Comparison of ENCODE assay signal across 31 cellular contexts in the genomic region with DNA sequence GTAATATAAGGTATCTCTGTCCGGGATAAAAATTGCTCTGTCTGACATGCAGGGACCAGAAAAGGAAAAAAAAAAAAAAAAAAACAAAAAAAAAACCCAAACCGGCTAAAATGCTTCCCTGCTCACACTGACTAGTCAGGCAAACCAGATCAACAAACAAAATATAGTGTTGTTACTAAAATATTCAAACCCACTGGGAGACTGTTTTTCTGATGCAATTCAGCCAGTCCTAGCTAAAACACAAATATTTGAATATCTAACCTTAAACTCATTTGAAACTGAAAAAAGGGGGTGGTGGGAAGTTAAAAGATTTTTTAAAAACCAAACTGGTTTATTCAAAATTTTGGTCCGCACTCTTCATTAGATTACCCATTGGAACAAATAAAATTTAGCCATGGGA.
"Had no signal": no experiment of that assay in that cellular context is flagged by ENCODE, and none has a peak within 500 bp of the region (broad histone marks: within the 10 kb centered on the region; RNA-seq: fewer than 3 reads in every experiment).

No MANE protein-coding gene starts in this region.

- ATAC-seq: activated CD8-positive, alpha-beta memory T cell treated with anti-CD3 and anti-CD28 coated beads, Interleukin-2, amount 10 ng/mL, durations not matched to agents 7 days and 5 days; body of pancreas; Panc1 had no signal

- H3K36me3 ChIP-seq: breast epithelium, SJCRH30 had no signal

- H3K4me3 ChIP-seq: body of pancreas, breast epithelium, SJCRH30, SK-N-MC had no signal

- H3K27ac ChIP-seq: body of pancreas, breast epithelium, SJCRH30, SK-N-MC had no signal

- H3K27me3 ChIP-seq: body of pancreas, breast epithelium, SJCRH30 had no signal

- DNase-seq: activated B cell treated with CpG ODN at 0.5 μM for 24 hours; activated CD4-positive, alpha-beta memory T cell treated with anti-CD3 and anti-CD28 coated beads, Interleukin-2, amount 10 ng/mL, durations not matched to agents 7 days and 5 days; activated CD4-positive, alpha-beta T cell treated with anti-CD3 and anti-CD28 coated beads for 4 hours; activated CD4-positive, alpha-beta T cell treated with anti-CD3 and anti-CD28 coated beads, Interleukin-2, amount 50 U/mL, for 1 hour; activated CD4-positive, CD25-positive, alpha-beta regulatory T cell treated with anti-CD3 and anti-CD28 coated beads, Interleukin-2, amount 50 U/mL, for 72 hours; activated CD8-positive, alpha-beta memory T cell treated with anti-CD3 and anti-CD28 coated beads for 24 hours; activated CD8-positive, alpha-beta memory T cell treated with anti-CD3 and anti-CD28 coated beads, Interleukin-2, amount 10 ng/mL, durations not matched to agents 7 days and 5 days; activated CD8-positive, alpha-beta memory T cell treated with anti-CD3 and anti-CD28 coated beads, Interleukin-2, amount 50 U/mL, for 48 hours; activated effector memory CD4-positive, alpha-beta T cell treated with Interleukin-2 at 50 U/mL for 16 hours; activated naive CD4-positive, alpha-beta T cell; activated naive CD4-positive, alpha-beta T cell treated with anti-CD3 and anti-CD28 coated beads, Interleukin-2, amount 50 U/mL, for 16 hours; activated naive CD8-positive, alpha-beta T cell treated with anti-CD3 and anti-CD28 coated beads for 36 hours; activated T-cell treated with anti-CD3 and anti-CD28 coated beads, Interleukin-2, amount 50 U/mL, for 48 hours; amygdala; body of pancreas; cerebellar nuclear complex; NCI-H1105; NCI-H1417 treated with DMSO at 0.1 percent for 48 hours; NCI-H187 treated with DMSO at 0.1 percent for 48 hours; NCI-H2081; NCI-H2171 treated with DMSO at 0.1 percent for 48 hours; NCI-H2227 treated with DMSO at 0.1 percent for 48 hours; NCI-H446; NCI-H510A treated with DMSO at 0.1 percent for 48 hours; NCI-H69; NCI-H82; SHP77; SJCRH30 had no signal

- H3K9me3 ChIP-seq: body of pancreas, breast epithelium, SJCRH30 had no signal

- H3K4me1 ChIP-seq: body of pancreas, breast epithelium, SJCRH30 had no signal
